In the genomic region with DNA sequence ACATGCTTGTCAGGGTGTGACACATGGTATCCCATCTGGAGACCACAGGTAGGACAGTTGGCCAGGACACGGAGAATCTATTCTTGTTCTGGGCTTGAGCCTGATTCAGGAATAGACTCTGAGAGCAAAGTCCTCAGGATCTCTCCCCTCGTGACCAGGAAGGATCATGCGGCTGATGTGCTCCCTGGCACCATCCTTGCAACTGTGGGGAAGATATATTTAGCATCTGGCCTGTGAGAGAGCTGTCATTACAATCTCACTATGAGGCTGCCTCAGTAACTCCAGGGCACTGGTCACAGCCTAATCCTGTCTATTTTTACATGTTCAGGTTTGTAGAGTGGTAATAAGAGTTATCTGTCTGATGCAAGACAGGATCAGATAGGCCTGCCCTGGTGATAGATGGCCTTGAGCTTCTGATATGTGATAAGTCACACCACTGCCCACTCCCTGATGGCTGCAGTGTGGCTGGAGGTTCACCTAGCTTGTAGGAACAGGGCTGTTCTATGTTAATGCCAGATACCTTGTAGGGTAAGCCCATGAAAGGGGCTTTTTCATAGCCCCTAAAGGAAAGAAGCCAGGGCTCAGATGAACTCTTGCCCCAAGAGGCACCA, we compare ENCODE assay signal across 17 cellular contexts. TPM values are rescaled to one million over a fixed set of nuclear protein-coding genes. Genes with fewer than 3 reads are reported as not detected.
DNase-seq lines count a peak whose midpoint lies in the region; ATAC-seq and TF ChIP-seq lines count a peak whose summit lies in the region.
"Had no signal": no experiment of that assay in that cellular context is flagged by ENCODE, and none has a peak within 500 bp of the region (broad histone marks: within the 10 kb centered on the region; RNA-seq: fewer than 3 reads in every experiment).

No MANE protein-coding gene starts in this region.

- no peaks in the 10 kb centered on the region for H3K79me2 ChIP-seq in hepatocyte

- no peak overlapping the region for H4K8ac ChIP-seq in IMR-90 (ENCODE audit: low read depth in 2 of 2, low read length in 2 of 2)

- H3K23ac ChIP-seq in IMR-90 (ENCODE audit: low read depth, low read length), result no peak overlapping the region

- H3K9ac ChIP-seq in IMR-90 (ENCODE audit: low read depth, low read length), result no peak overlapping the region

- TF ChIP-seq POLR2A in IMR-90 (IDR thresholded peaks at IDR 0.05; ENCODE audit: low read depth, low read length) (no peak), gastroesophageal sphincter (IDR thresholded peaks at IDR 0.05) (no peak)

- no peak for TF ChIP-seq RAD21 in IMR-90 (IDR thresholded peaks at IDR 0.05; ENCODE audit: low read length)

- H4K5ac ChIP-seq in IMR-90 (ENCODE audit: low read depth, low read length), result no peak overlapping the region

- H3K36me3 ChIP-seq in IMR-90 (ENCODE audit: control insufficient read depth, insufficient read depth, low read length), result no peaks in the 10 kb centered on the region
- no peaks in the 10 kb centered on the region for H3K36me3 ChIP-seq in gastroesophageal sphincter
- H3K36me3 ChIP-seq in hepatocyte (replicated peaks; ENCODE audit: insufficient read depth, low read depth), result no peaks in the 10 kb centered on the region
- no peaks in the 10 kb centered on the region for H3K36me3 ChIP-seq in psoas muscle (ENCODE audit: insufficient read depth in 1 of 2, low read depth in 1 of 2)

- 0 out of 2 replicates have a peak overlapping the region, but pooled peaks have one; percentile 12 for H2BK120ac ChIP-seq in IMR-90 (ENCODE audit: low read depth, low read length)

- TF ChIP-seq CTCF in IMR-90 (conservative IDR thresholded peaks at IDR 0.05; ENCODE audit: low read depth, low read length) (no peak), gastroesophageal sphincter (IDR thresholded peaks at IDR 0.05) (no peak), hepatocyte (IDR thresholded peaks at IDR 0.05; ENCODE audit: poor library complexity) (no peak), psoas muscle (IDR thresholded peaks at IDR 0.05) (no peak)

- H4K20me1 ChIP-seq in IMR-90 (ENCODE audit: insufficient read depth, low read length), result no peaks in the 10 kb centered on the region
- no peaks in the 10 kb centered on the region for H4K20me1 ChIP-seq in hepatocyte (ENCODE audit: insufficient read depth, poor library complexity, severe bottlenecking)

- no peaks in the 10 kb centered on the region for H3K79me1 ChIP-seq in IMR-90 (ENCODE audit: low read depth in 1 of 2, low read length in 2 of 2)

- TF ChIP-seq EP300 in gastroesophageal sphincter (IDR thresholded peaks at IDR 0.05), result no peak

- H3K56ac ChIP-seq in IMR-90 (ENCODE audit: extremely low read depth, insufficient read depth, low read length), result no peak overlapping the region; the same call in 1 of the 2 replicates

- H3K4me3 ChIP-seq in IMR-90 (ENCODE audit: insufficient read depth, low read depth, low read length) (no peak overlapping the region), gastroesophageal sphincter (no peak overlapping the region), hepatocyte (no peak overlapping the region), psoas muscle (no peak overlapping the region)

- dilution Hi-C loops in IMR-90 (cut with HindIII; ENCODE audit: low sequenced_read_pairs, unreplicated experiment), result no loop called here

- H3K18ac ChIP-seq in IMR-90 (ENCODE audit: low read depth, low read length), result peak overlapping the region; percentile 48; the same call in 1 of the 2 replicates

- no TSS peak for BruUV-seq in IMR-90 (replicated peaks; lab: Mats Ljungman, UMichigan)

- H3K4me1 ChIP-seq in IMR-90 (ENCODE audit: control insufficient read depth, insufficient read depth, low read length) (peaks cover 6% of the 10 kb centered on the region; the same call in 1 of the 2 replicates), gastroesophageal sphincter (peaks cover 0 to 49% (median 3%) of the 10 kb centered on the region in 3 donors), hepatocyte (ENCODE audit: insufficient read depth) (no peaks in the 10 kb centered on the region), psoas muscle (peaks cover 37% of the 10 kb centered on the region)

- POLR2A ChIA-PET in IMR-90 (lab: Charles Lee; ENCODE audit: unreplicated experiment), result no interaction called here

- H3K9me2 ChIP-seq in hepatocyte (replicated peaks; ENCODE audit: insufficient read depth), result no peaks in the 10 kb centered on the region

- H2AK5ac ChIP-seq in IMR-90 (ENCODE audit: low read depth, low read length), result peak overlapping the region; percentile 49; the same call in 1 of the 2 replicates

- in situ Hi-C loops in IMR-90 (cut with MboI; ENCODE audit: low sequenced_read_pairs), result no loop called here

- no peak overlapping the region for H3K14ac ChIP-seq in IMR-90 (replicated peaks; ENCODE audit: low read depth, low read length)

- H3K27ac ChIP-seq in IMR-90 (ENCODE audit: insufficient read depth, low read length) (no peak overlapping the region), gastroesophageal sphincter (peak overlapping the region; percentile 45 to 78 (median 72)), hepatocyte (peak overlapping the region; percentile 16), psoas muscle (peak overlapping the region; percentile 95)
- H3K27ac ChIP-seq: RWPE1 had no signal

- H4K91ac ChIP-seq in IMR-90 (ENCODE audit: insufficient read depth, low read depth, low read length), result no peak overlapping the region

- H2AFZ ChIP-seq in IMR-90 (replicated peaks; ENCODE audit: low read length, poor library complexity) (no peak overlapping the region), hepatocyte (no peak overlapping the region)

- H2AK9ac ChIP-seq in IMR-90 (replicated peaks; ENCODE audit: low read depth, low read length, poor library complexity), result no peak overlapping the region

- H2BK20ac ChIP-seq in IMR-90 (ENCODE audit: low read depth, low read length), result peak overlapping the region; percentile 23; the same call in 1 of the 2 replicates

- CTCF ChIA-PET in IMR-90 (lab: Yijun Ruan, JAX), result no interaction called here

- peak overlapping the region; percentile 30 for H3K4ac ChIP-seq in IMR-90 (ENCODE audit: low read depth, low read length)

- H3K4me2 ChIP-seq in IMR-90 (ENCODE audit: low read depth, low read length) (no peak overlapping the region), hepatocyte (no peak overlapping the region)

- ATAC-seq in IMR-90 (ENCODE audit: low read depth), result no peak
- peak; percentile 72 for ATAC-seq in gastroesophageal sphincter
- peak; percentile 96 to 98 (median 97) for ATAC-seq in psoas muscle
- no peak for ATAC-seq in GM18498 (IDR thresholded peaks at IDR 0.05; ENCODE audit: unreplicated experiment)

- H3K27me3 ChIP-seq in IMR-90 (ENCODE audit: control insufficient read depth, insufficient read depth, low read length) (peaks cover 2% of the 10 kb centered on the region; the same call in 1 of the 2 replicates), gastroesophageal sphincter (no peaks in the 10 kb centered on the region), hepatocyte (no peaks in the 10 kb centered on the region), psoas muscle (ENCODE audit: insufficient read depth in 3 of 3, low read length in 2 of 3) (no peaks in the 10 kb centered on the region)

- H3K9me3 ChIP-seq in IMR-90 (ENCODE audit: control insufficient read depth, insufficient read depth, low read length) (peaks cover 3% of the 10 kb centered on the region), gastroesophageal sphincter (no peaks in the 10 kb centered on the region), hepatocyte (ENCODE audit: low read depth) (no peaks in the 10 kb centered on the region), psoas muscle (no peaks in the 10 kb centered on the region)

- 0 out of 2 replicates have a peak, but pooled peaks cover 5% of the 10 kb centered on the region for H3K9me1 ChIP-seq in IMR-90 (ENCODE audit: insufficient read depth, low read length)

- DNase-seq in IMR-90 (no peak), hepatocyte (ENCODE audit: low spot score) (no peak), psoas muscle (peak; percentile 64 to 88), NCI-H2081 (lab: John Stamatoyannopoulos, UW) (no peak), NCI-H1694 treated with DMSO at 0.1 percent for 48 hours (lab: John Stamatoyannopoulos, UW) (no peak)
- no peak for DNase-seq in stimulated activated CD4-positive, alpha-beta T cell treated with anti-CD3 and anti-CD28 coated beads, Interleukin-4, amount 100 ng/mL, for 24 hours
- DNase-seq: 8988T, C1 segment of cervical spinal cord, KBM-7, NCI-H1048, NCI-H146, NCI-H2107, NCI-H345, NCI-H69 had no signal

- intact Hi-C loops in IMR-90 (cut with micrococcal nuclease) (no loop called here), psoas muscle (cut with DNase I) (no loop called here)

- WGBS in IMR-90 (ENCODE audit: extremely low coverage in 2 of 2, insufficient read length in 1 of 2), 2 experiments, result 86% methylated on average over 1 of the region's 3 CpGs; no CpG with 5 or more reads in 1 of the 2 experiments
- 24 to 61% methylated on average over 2 to 3 of the region's 3 CpGs for WGBS in gastroesophageal sphincter (ENCODE audit: low coverage in 1 of 2), 2 donors
- WGBS in hepatocyte (ENCODE audit: low lambda C conversion rate, missing lambda C conversion rate), result 86% methylated on average over 3 of the region's 3 CpGs
- WGBS in psoas muscle, 3 donors, result 22 to 37% (median 25%) methylated on average over 3 of the region's 3 CpGs

- H2BK5ac ChIP-seq in IMR-90 (ENCODE audit: low read depth, low read length, poor library complexity, severe bottlenecking), result no peak overlapping the region

- peak overlapping the region; percentile 54; the same call in 2 of the 3 replicates for H2BK15ac ChIP-seq in IMR-90 (ENCODE audit: low read depth, low read length)

TF ChIP-seq in IMR-90, 13 proteins besides CTCF, POLR2A, EP300 and RAD21 (continues in another document):
- TF ChIP-seq MAFK (IDR thresholded peaks at IDR 0.05; ENCODE audit: low read depth, low read length) (no peak), RFX5 (IDR thresholded peaks at IDR 0.05; ENCODE audit: low read depth, low read length) (no peak), SMC3 (IDR thresholded peaks at IDR 0.05; ENCODE audit: low read depth, low read length) (no peak), BHLHE40 (IDR thresholded peaks at IDR 0.05; ENCODE audit: low read depth, low read length) (no peak), CEBPB (IDR thresholded peaks at IDR 0.05; ENCODE audit: low read depth, low read length) (no peak), MXI1 (IDR thresholded peaks at IDR 0.05; ENCODE audit: borderline replicate concordance, low read depth, low read length) (no peak), MAZ (IDR thresholded peaks at IDR 0.05; ENCODE audit: borderline replicate concordance, low read depth, low read length) (no peak), FOS (IDR thresholded peaks at IDR 0.05; ENCODE audit: low read depth, low read length) (no peak)

RNA-seq across cellular contexts. Expression of a gene that starts 50.7 kb away (rescaled TPM):
- 61.7 and 62.9 TPM in 2 replicates for total RNA-seq in IMR-90 (2012; rRNA removed)
- polyA plus RNA-seq in IMR-90 (2012; rRNA removed), result 10.8 and 17.4 TPM in 2 replicates
- 4.8 and 6.4 TPM in 2 replicates for polyA plus RNA-seq in IMR-90 (2012; cell fraction: cytosol; rRNA removed)
- 1.6 and 12.4 TPM in 2 replicates for polyA plus RNA-seq in IMR-90 (2012; cell fraction: nucleus; rRNA removed; ENCODE audit: low replicate concordance)
- 100 to 1,000 TPM in 2 of 4 donors, 10 to 100 TPM in 2; 83.3 to 162 (median 96.2) TPM for total RNA-seq in gastroesophageal sphincter
- total RNA-seq in hepatocyte, result 45.0 and 65.7 TPM in 2 replicates
- 9.6 and 20.2 TPM in 2 replicates for polyA plus RNA-seq in hepatocyte
- total RNA-seq in psoas muscle, result 100 to 1,000 TPM in 3 of 4 donors, 10 to 100 TPM in 1; 89.6 to 359 (median 280) TPM
- 100 to 1,000 TPM in 1 of 3 donors, 10 to 100 TPM in 2; 38.5 to 111 (median 59.1) TPM for polyA plus RNA-seq in psoas muscle

Comparison
In these comparisons a context has a peak if more than half of its experiments do, and no peak if none do; other contexts are left out.
1. ATAC-seq: peak in gastroesophageal sphincter (single experiment) and psoas muscle (4 of 4); none in IMR-90 (single experiment) and GM18498 (single experiment).
2. DNase-seq: peak in psoas muscle (2 of 2); none in IMR-90 (single experiment), hepatocyte (single experiment), NCI-H2081 (0 of 2), NCI-H1694 treated with DMSO at 0.1 percent for 48 hours (single experiment) and stimulated activated CD4-positive, alpha-beta T cell treated with anti-CD3 and anti-CD28 coated beads, Interleukin-4, amount 100 ng/mL, for 24 hours (single experiment).